In the genomic region with DNA sequence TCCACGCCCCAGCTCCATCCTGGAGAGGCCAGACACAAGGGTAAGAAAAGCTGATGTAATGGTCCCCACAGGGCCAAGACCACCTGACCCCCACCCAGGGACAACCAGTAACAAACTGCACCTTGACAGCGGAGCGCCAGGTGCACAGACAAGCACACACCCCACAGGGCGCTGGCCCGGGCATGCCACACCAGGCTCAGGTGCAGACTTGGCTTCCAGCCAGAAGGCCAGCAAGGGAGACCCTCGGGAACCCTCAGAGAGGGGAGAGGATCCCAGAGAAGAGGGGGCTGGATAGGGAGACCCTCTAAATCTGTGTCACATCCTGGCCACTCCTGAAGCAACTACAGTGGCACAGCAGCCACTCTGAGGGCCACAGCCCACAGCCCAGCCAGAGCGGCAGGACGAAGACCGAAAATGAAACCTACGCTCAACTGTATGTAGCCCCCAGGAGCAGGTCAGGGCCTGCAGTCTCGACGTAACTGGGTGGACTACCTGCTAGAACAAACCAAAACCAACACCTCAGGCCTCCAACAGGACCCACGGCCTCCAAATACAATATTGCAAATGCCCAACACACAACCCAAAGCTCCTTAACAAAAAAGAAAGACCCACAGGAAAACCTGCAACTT, we compare ENCODE assay signal across 15 cellular contexts. TPM values are rescaled to one million over a fixed set of nuclear protein-coding genes. Genes with fewer than 3 reads are reported as not detected.
DNase-seq lines count a peak whose midpoint lies in the region; ATAC-seq and TF ChIP-seq lines count a peak whose summit lies in the region.
"Had no signal": no experiment of that assay in that cellular context is flagged by ENCODE, and none has a peak within 500 bp of the region (broad histone marks: within the 10 kb centered on the region; RNA-seq: fewer than 3 reads in every experiment).

No MANE protein-coding gene starts in this region.

- TF ChIP-seq CTCF in endothelial cell (IDR thresholded peaks at IDR 0.05; ENCODE audit: unreplicated experiment), result no peak
- TF ChIP-seq CTCF in progenitor cell of endocrine pancreas (IDR thresholded peaks at IDR 0.05; ENCODE audit: unreplicated experiment), result no peak

- H3K27me3 Mint-ChIP-seq in endothelial cell (ENCODE audit: unreplicated experiment) (peaks cover 12% of the 10 kb centered on the region), progenitor cell of endocrine pancreas (no peaks in the 10 kb centered on the region)

- H3K9me3 Mint-ChIP-seq in endothelial cell (ENCODE audit: unreplicated experiment) (no peaks in the 10 kb centered on the region), progenitor cell of endocrine pancreas (ENCODE audit: low read depth) (no peaks in the 10 kb centered on the region)

- H3K4me1 Mint-ChIP-seq in endothelial cell (ENCODE audit: unreplicated experiment) (peaks cover 70% of the 10 kb centered on the region), progenitor cell of endocrine pancreas (ENCODE audit: low read depth) (peaks cover 69% of the 10 kb centered on the region)

- ATAC-seq in HG03432 (IDR thresholded peaks at IDR 0.05; ENCODE audit: unreplicated experiment), result no peak
- ATAC-seq: A549 had no signal

- DNase-seq in NCI-H748 (lab: John Stamatoyannopoulos, UW; ENCODE audit: unreplicated experiment) (peak; percentile 32), NCI-H748 treated with DMSO at 0.1 percent for 48 hours (lab: John Stamatoyannopoulos, UW) (no peak), NCI-H2171 treated with DMSO at 0.1 percent for 48 hours (lab: John Stamatoyannopoulos, UW) (peak; percentile 87), endothelial cell (ENCODE audit: low spot score) (no peak), progenitor cell of endocrine pancreas (ENCODE audit: low spot score, unreplicated experiment) (no peak), CD1c-positive myeloid dendritic cell (ENCODE audit: extremely low spot score) (no peak), HCEC 1CT (no peak)
- DNase-seq: activated CD4-positive, alpha-beta T cell treated with anti-CD3 and anti-CD28 coated beads for 48 hours; activated effector memory CD4-positive, alpha-beta T cell treated with Interleukin-2 at 50 U/mL for 16 hours; kidney; NCI-H187 treated with DMSO at 0.1 percent for 48 hours; SW 1271; upper lobe of left lung had no signal

- peak overlapping the region; percentile 61 for H3K27ac Mint-ChIP-seq in endothelial cell (ENCODE audit: unreplicated experiment)
- H3K27ac Mint-ChIP-seq in progenitor cell of endocrine pancreas, result peak overlapping the region; percentile 84

- H3K4me3 Mint-ChIP-seq in endothelial cell (ENCODE audit: unreplicated experiment) (no peak overlapping the region), progenitor cell of endocrine pancreas (ENCODE audit: low read depth) (no peak overlapping the region)

- H3K36me3 Mint-ChIP-seq in endothelial cell (ENCODE audit: low read depth, unreplicated experiment) (peaks cover 10% of the 10 kb centered on the region), progenitor cell of endocrine pancreas (ENCODE audit: insufficient read depth) (no peaks in the 10 kb centered on the region)

RNA-seq across cellular contexts. Expression of a gene that starts 18.5 kb away (rescaled TPM):
- total RNA-seq in endothelial cell (ENCODE audit: unreplicated experiment) (44.7 TPM), progenitor cell of endocrine pancreas (80.6 and 82.2 TPM in 2 replicates)

Comparison
In these comparisons a context has a peak if more than half of its experiments do, and no peak if none do; other contexts are left out.
1. DNase-seq: peak in NCI-H748 (single experiment) and NCI-H2171 treated with DMSO at 0.1 percent for 48 hours (single experiment); none in NCI-H748 treated with DMSO at 0.1 percent for 48 hours (single experiment), endothelial cell (single experiment), progenitor cell of endocrine pancreas (single experiment), CD1c-positive myeloid dendritic cell (single experiment) and HCEC 1CT (single experiment).